Comparison of ENCODE assay signal across 12 cellular contexts in the genomic region with DNA sequence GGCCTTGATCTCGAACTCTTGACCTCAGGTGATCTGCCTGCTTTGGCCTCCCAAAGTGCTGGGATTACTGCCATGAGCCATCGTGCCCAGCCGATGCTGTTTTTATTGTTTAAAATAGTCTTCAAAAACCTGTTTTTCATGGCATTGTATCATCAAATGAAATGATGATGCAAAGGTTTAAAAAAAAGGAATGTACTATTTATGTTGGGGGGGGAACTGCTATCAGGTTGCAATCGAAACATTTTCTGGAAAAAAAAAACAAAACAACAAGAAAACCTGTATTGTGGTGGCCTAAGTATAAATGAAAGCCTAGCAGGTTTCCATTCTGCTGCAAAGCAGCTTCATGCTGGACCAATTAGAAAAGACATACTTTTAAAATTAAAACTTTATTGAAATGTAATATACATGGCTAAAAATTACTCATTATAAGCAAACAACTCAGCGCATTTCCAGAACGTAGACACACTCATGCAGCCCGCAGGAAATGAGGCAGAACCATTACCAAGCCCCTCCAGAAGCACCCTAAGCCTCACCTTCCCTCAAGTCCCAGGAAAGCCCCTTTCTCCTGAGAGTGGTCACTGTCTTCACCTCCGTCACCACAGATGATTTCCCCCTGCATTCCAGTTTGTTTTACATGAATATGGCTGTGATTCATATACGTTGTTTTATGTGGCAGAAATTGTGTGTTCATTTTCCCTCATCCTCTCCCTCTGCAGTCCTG. TPM values are rescaled to one million over a fixed set of nuclear protein-coding genes. Genes with fewer than 3 reads are reported as not detected.
DNase-seq lines count a peak whose midpoint lies in the region; ATAC-seq, FAIRE-seq and TF ChIP-seq lines count a peak whose summit lies in the region.
"Had no signal": no experiment of that assay in that cellular context is flagged by ENCODE, and none has a peak within 500 bp of the region (broad histone marks: within the 10 kb centered on the region; RNA-seq: fewer than 3 reads in every experiment).

No MANE protein-coding gene starts in this region.

- in situ Hi-C loops in IMR-90 (cut with MboI; ENCODE audit: low sequenced_read_pairs), result loop anchor here (25.0 kb wide), 1 partner anchor 185 kb away; no protein-coding TSS in a partner anchor

- H3K4me2 ChIP-seq in IMR-90 (ENCODE audit: low read depth, low read length), result no peak overlapping the region
- H3K4me2 ChIP-seq in H1 (ENCODE audit: insufficient read depth in 1 of 2, low read depth in 2 of 2, low read length in 2 of 2), result no peak overlapping the region
- peak overlapping the region; percentile 71 for H3K4me2 ChIP-seq in osteoblast (ENCODE audit: insufficient read depth, low read length)

- peak overlapping the region; percentile 31; the same call in 1 of the 2 replicates for H3K14ac ChIP-seq in IMR-90 (replicated peaks; ENCODE audit: low read depth, low read length)
- H3K14ac ChIP-seq in H1 (ENCODE audit: insufficient read length), result no peak overlapping the region

- DNase-seq in GM10266 (ENCODE audit: extremely low spot score) (peak; percentile 29), IMR-90 (peak; percentile 66), H1 (ENCODE audit: low read depth in 1 of 2, low spot score in 2 of 2) (no peak), osteoblast (ENCODE audit: insufficient read length, low spot score, missing footprints) (peak; percentile 83), adrenal gland (no peak), NCI-H2029 (lab: John Stamatoyannopoulos, UW) (no peak), LoVo (ENCODE audit: low spot score) (no peak)
- DNase-seq: HCEC 1CT, NCI-H1105 treated with DMSO at 0.1 percent for 48 hours, psoas muscle had no signal

- TF ChIP-seq CTCF in GM10266 (IDR thresholded peaks at IDR 0.05; ENCODE audit: control insufficient read depth, insufficient read depth, low read depth, missing control alignments) (no peak), IMR-90 (conservative IDR thresholded peaks at IDR 0.05; ENCODE audit: low read depth, low read length) (no peak), H1 (IDR thresholded peaks at IDR 0.05; ENCODE audit: control extremely low read depth in 1 of 3, insufficient read depth in 1 of 3, low read depth in 1 of 3, low read length in 3 of 3) (no peak), osteoblast (IDR thresholded peaks at IDR 0.05; ENCODE audit: extremely low read depth, low read depth, low read length) (no peak), adrenal gland (IDR thresholded peaks at IDR 0.05) (no peak)

- H2BK12ac ChIP-seq in H1 (ENCODE audit: low read depth, low read length), result no peak overlapping the region

- CTCF ChIA-PET in IMR-90 (lab: Yijun Ruan, JAX) (no interaction called here), H1 (lab: Charles Lee; ENCODE audit: partially characterized antibody) (interaction anchor here (1.2 kb wide), 1 partner anchor 187 kb away, joined by 3 read pairs; no protein-coding TSS in a partner anchor)

- dilution Hi-C loops in IMR-90 (cut with HindIII; ENCODE audit: low sequenced_read_pairs, unreplicated experiment), result no loop called here

- TF ChIP-seq RAD21 in IMR-90 (IDR thresholded peaks at IDR 0.05; ENCODE audit: low read length) (no peak), H1 (IDR thresholded peaks at IDR 0.05 in 1 of 2, conservative IDR thresholded peaks at IDR 0.05 in 1 of 2; ENCODE audit: low read depth in 2 of 2, low read length in 2 of 2) (no peak)

- H3K4me1 ChIP-seq in IMR-90 (ENCODE audit: control insufficient read depth, insufficient read depth, low read length), result peaks cover 4% of the 10 kb centered on the region; the same call in 1 of the 2 replicates
- peaks cover 0 to 3% (median 0%) of the 10 kb centered on the region in 4 experiments; a peak in 1 of 7 replicates for H3K4me1 ChIP-seq in H1 (replicated peaks in 1 of 4; ENCODE audit: control insufficient read depth in 3 of 4, insufficient read depth in 4 of 4, low read length in 3 of 4)
- peaks cover 14% of the 10 kb centered on the region for H3K4me1 ChIP-seq in osteoblast (ENCODE audit: insufficient read depth, low read length)
- H3K4me1 ChIP-seq in adrenal gland (replicated peaks in 1 of 2), result peaks cover 11 to 42% of the 10 kb centered on the region in 2 donors

- H2AFZ ChIP-seq in IMR-90 (replicated peaks; ENCODE audit: low read length, poor library complexity) (no peak overlapping the region), H1 (ENCODE audit: low read length) (no peak overlapping the region), osteoblast (ENCODE audit: low read length) (no peak overlapping the region)

- H3K4me3 ChIP-seq in IMR-90 (ENCODE audit: insufficient read depth, low read depth, low read length) (no peak overlapping the region), H1 (ENCODE audit: extremely low read depth in 1 of 4, insufficient read depth in 2 of 4, low read depth in 3 of 4, low read length in 4 of 4) (no peak overlapping the region), osteoblast (ENCODE audit: insufficient read depth, low read length) (no peak overlapping the region), adrenal gland (no peak overlapping the region)
- H3K4me3 ChIP-seq: psoas muscle had no signal

- H2BK5ac ChIP-seq in IMR-90 (ENCODE audit: low read depth, low read length, poor library complexity, severe bottlenecking), result peak overlapping the region; percentile 10
- H2BK5ac ChIP-seq in H1 (ENCODE audit: low read depth, low read length), result peak overlapping the region; percentile 73; the same call in 1 of the 2 replicates

- H4K5ac ChIP-seq in IMR-90 (ENCODE audit: low read depth, low read length), result no peak overlapping the region
- H4K5ac ChIP-seq in H1 (ENCODE audit: insufficient read length, low read depth, low read length), result no peak overlapping the region

- H4K20me1 ChIP-seq in IMR-90 (ENCODE audit: insufficient read depth, low read length), result peaks cover 57% of the 10 kb centered on the region
- peaks cover 0 to 2% of the 10 kb centered on the region in 2 experiments for H4K20me1 ChIP-seq in H1 (replicated peaks in 1 of 2; ENCODE audit: control insufficient read depth in 1 of 2, insufficient read depth in 2 of 2, low read length in 2 of 2)
- H4K20me1 ChIP-seq in osteoblast (ENCODE audit: insufficient read depth, low read length), result peaks cover 37% of the 10 kb centered on the region

- H3K79me1 ChIP-seq in IMR-90 (ENCODE audit: low read depth in 1 of 2, low read length in 2 of 2) (peaks cover 40 to 78% of the 10 kb centered on the region in 2 experiments), H1 (ENCODE audit: low read depth, low read length) (peaks cover 3% of the 10 kb centered on the region)

- no CpG with 5 or more reads among the region's 9 CpGs for WGBS in IMR-90 (ENCODE audit: extremely low coverage in 2 of 2, insufficient read length in 1 of 2), 2 experiments
- 94% methylated on average over 9 of the region's 9 CpGs; no CpG with 5 or more reads in 1 of the 2 experiments for WGBS in H1 (ENCODE audit: extremely low coverage in 1 of 2, insufficient coverage in 1 of 2, insufficient read length in 1 of 2, insufficient replicate concordance in 2 of 2, low coverage in 1 of 2, low lambda C conversion rate in 2 of 2, missing lambda C conversion rate in 1 of 2), 2 experiments
- WGBS in adrenal gland, 4 donors, result 71 to 75% (median 74%) methylated on average over 8 to 9 of the region's 9 CpGs

- no peak overlapping the region for H3K56ac ChIP-seq in IMR-90 (ENCODE audit: extremely low read depth, insufficient read depth, low read length)
- H3K56ac ChIP-seq in H1 (replicated peaks; ENCODE audit: insufficient read length, low read depth, low read length), result no peak overlapping the region

- POLR2A ChIA-PET in IMR-90 (lab: Charles Lee; ENCODE audit: unreplicated experiment) (no interaction called here), H1 (lab: Charles Lee; ENCODE audit: partially characterized antibody) (no interaction called here)

- intact Hi-C loops in IMR-90 (cut with micrococcal nuclease) (no loop called here), adrenal gland (cut with DNase I) (no loop called here)

- no peak for FAIRE-seq in H1 (lab: Jason Lieb, UNC)
- FAIRE-seq: islet of Langerhans had no signal

- H3K23me2 ChIP-seq in H1 (ENCODE audit: low read depth, low read length), result no peaks in the 10 kb centered on the region

- ATAC-seq in IMR-90 (ENCODE audit: low read depth) (no peak), GM18505 (IDR thresholded peaks at IDR 0.05; ENCODE audit: unreplicated experiment) (no peak)
- ATAC-seq: psoas muscle had no signal

- H3K36me3 ChIP-seq in IMR-90 (ENCODE audit: control insufficient read depth, insufficient read depth, low read length) (peaks cover 14% of the 10 kb centered on the region), H1 (ENCODE audit: control insufficient read depth in 2 of 4, insufficient read depth in 4 of 4, low read length in 3 of 4) (peaks cover 0 to 14% (median 10%) of the 10 kb centered on the region in 4 experiments; a peak in 4 of 8 replicates), osteoblast (ENCODE audit: insufficient read depth, low read length) (peaks cover 16% of the 10 kb centered on the region), adrenal gland (replicated peaks in 1 of 2) (peaks cover 0 to 19% of the 10 kb centered on the region in 2 donors)

- H3K9me3 ChIP-seq in IMR-90 (ENCODE audit: control insufficient read depth, insufficient read depth, low read length) (no peaks in the 10 kb centered on the region), H1 (ENCODE audit: insufficient read depth in 2 of 2, low read depth in 1 of 2, low read length in 1 of 2) (no peaks in the 10 kb centered on the region), osteoblast (ENCODE audit: low read depth, low read length) (no peaks in the 10 kb centered on the region), adrenal gland (replicated peaks in 1 of 3) (no peaks in the 10 kb centered on the region)
- H3K9me3 ChIP-seq: psoas muscle had no signal

- H2AK5ac ChIP-seq in IMR-90 (ENCODE audit: low read depth, low read length), result peak overlapping the region; percentile 63; the same call in 1 of the 2 replicates
- H2AK5ac ChIP-seq in H1 (ENCODE audit: low read depth, low read length), result no peak overlapping the region

- no peak overlapping the region for H2AK9ac ChIP-seq in IMR-90 (replicated peaks; ENCODE audit: low read depth, low read length, poor library complexity)

- H2BK120ac ChIP-seq in IMR-90 (ENCODE audit: low read depth, low read length), result no peak overlapping the region
- no peak overlapping the region for H2BK120ac ChIP-seq in H1 (replicated peaks; ENCODE audit: low read depth, low read length)

- no TSS peak for BruUV-seq in IMR-90 (replicated peaks; lab: Mats Ljungman, UMichigan)

- H2BK15ac ChIP-seq in IMR-90 (ENCODE audit: low read depth, low read length), result no peak overlapping the region
- no peak overlapping the region for H2BK15ac ChIP-seq in H1 (ENCODE audit: low read length)

- H4K8ac ChIP-seq in IMR-90 (ENCODE audit: low read depth in 2 of 2, low read length in 2 of 2) (peak overlapping the region in 1 of 2 experiments; percentile 38; a peak in 1 of 4 replicates), H1 (ENCODE audit: extremely low read depth, insufficient read depth, low read length) (no peak overlapping the region)

- H3K79me2 ChIP-seq in H1 (ENCODE audit: control insufficient read depth in 1 of 2, insufficient read depth in 2 of 2, low read length in 2 of 2) (peaks cover 0 to 30% of the 10 kb centered on the region in 2 experiments; a peak in 3 of 4 replicates), osteoblast (ENCODE audit: insufficient read depth, low read length) (peaks cover 77% of the 10 kb centered on the region)

- H2BK20ac ChIP-seq in IMR-90 (ENCODE audit: low read depth, low read length) (no peak overlapping the region), H1 (ENCODE audit: low read length) (no peak overlapping the region)

- H3K23ac ChIP-seq in IMR-90 (ENCODE audit: low read depth, low read length) (no peak overlapping the region), H1 (ENCODE audit: insufficient read length) (no peak overlapping the region)

- H3K27me3 ChIP-seq in IMR-90 (ENCODE audit: control insufficient read depth, insufficient read depth, low read length) (no peaks in the 10 kb centered on the region), H1 (replicated peaks in 1 of 4; ENCODE audit: control insufficient read depth in 3 of 4, extremely low read depth in 1 of 4, insufficient read depth in 3 of 4, low read length in 3 of 4) (no peaks in the 10 kb centered on the region), osteoblast (ENCODE audit: insufficient read depth, low read length) (no peaks in the 10 kb centered on the region), adrenal gland (no peaks in the 10 kb centered on the region)

- no peak overlapping the region; the same call in 1 of the 2 replicates for H3K9ac ChIP-seq in IMR-90 (ENCODE audit: low read depth, low read length)
- no peak overlapping the region for H3K9ac ChIP-seq in H1 (replicated peaks in 1 of 4; ENCODE audit: extremely low read depth in 1 of 4, low read depth in 3 of 4, low read length in 3 of 4)

- no peak for TF ChIP-seq EP300 in H1 (IDR thresholded peaks at IDR 0.05; ENCODE audit: borderline replicate concordance in 1 of 2, low read depth in 2 of 2, low read length in 2 of 2)

- no peak overlapping the region for H3K4ac ChIP-seq in IMR-90 (ENCODE audit: low read depth, low read length)
- H3K4ac ChIP-seq in H1 (replicated peaks; ENCODE audit: insufficient read length, low read depth, low read length), result no peak overlapping the region

- no peak for TF ChIP-seq POLR2A in IMR-90 (IDR thresholded peaks at IDR 0.05; ENCODE audit: low read depth, low read length)
- no peak for TF ChIP-seq POLR2A in H1 (IDR thresholded peaks at IDR 0.05; ENCODE audit: control extremely low read depth in 1 of 2, low read depth in 2 of 2, low read length in 2 of 2)
- no peak for TF ChIP-seq POLR2A in GM18505 (IDR thresholded peaks at IDR 0.05; ENCODE audit: borderline replicate concordance, extremely low read depth, insufficient read depth, insufficient read length)
- no peak for TF ChIP-seq POLR2A in adrenal gland (IDR thresholded peaks at IDR 0.05)

- H3K18ac ChIP-seq in IMR-90 (ENCODE audit: low read depth, low read length), result no peak overlapping the region
- H3K18ac ChIP-seq in H1 (ENCODE audit: extremely low read depth, low read length), result no peak overlapping the region

- H4K91ac ChIP-seq in IMR-90 (ENCODE audit: insufficient read depth, low read depth, low read length), result no peak overlapping the region
- H4K91ac ChIP-seq in H1 (replicated peaks; ENCODE audit: insufficient read length, low read length), result no peak overlapping the region

- H3K9me1 ChIP-seq in IMR-90 (ENCODE audit: insufficient read depth, low read length), result peaks cover 9% of the 10 kb centered on the region

- H3K27ac ChIP-seq in IMR-90 (ENCODE audit: insufficient read depth, low read length) (no peak overlapping the region), H1 (ENCODE audit: low read depth, low read length) (no peak overlapping the region), osteoblast (ENCODE audit: low read depth, low read length) (peak overlapping the region; percentile 67), adrenal gland (peak overlapping the region in 2 of 5 donors; percentile 55 to 74)
- H3K27ac ChIP-seq: psoas muscle had no signal

RNA-seq across cellular contexts. Expression of a gene that starts 19.0 kb away (rescaled TPM):
- total RNA-seq in IMR-90 (2012; rRNA removed) (16.7 and 17.8 TPM in 2 replicates), osteoblast (25.3 and 30.1 TPM in 2 replicates), adrenal gland (10 to 100 TPM; 22.5 to 45.9 (median 34.2) TPM)
- polyA plus RNA-seq in IMR-90 (2012; rRNA removed) (20.2 and 21.6 TPM in 2 replicates), H1 (2011; rRNA removed) (13.5 and 19.3 TPM in 2 replicates), adrenal gland (10 to 100 TPM in 2 of 3 donors, 1 to 10 TPM in 1; 8.9 to 34.0 (median 11.9) TPM)
- polyA plus RNA-seq in IMR-90 (2012; cell fraction: cytosol; rRNA removed), result 7.6 and 9.1 TPM in 2 replicates
- 16.5 and 42.3 TPM in 2 replicates for polyA plus RNA-seq in IMR-90 (2012; cell fraction: nucleus; rRNA removed; ENCODE audit: low replicate concordance)
- 28.4 and 30.7 TPM in 2 replicates for total RNA-seq in H1 (2021; fragmentation: NEBNext Ultra II Directional; extraction: Animal tissue kit (Norgen Biotek cat#: 25700))
- 15.8 TPM for polyA plus RNA-seq in H1 (2011; cell fraction: cytosol; rRNA removed)
- polyA plus RNA-seq in H1 (2011; cell fraction: nucleus; rRNA removed), result 13.9 TPM
- polyA plus RNA-seq in H1 (2012, experiment 1 of 2), result 22.0 to 26.4 TPM (median 24.7 TPM) in 4 replicates
- 4.8 TPM for polyA plus RNA-seq in H1 (2012, experiment 2 of 2)
- polyA plus RNA-seq in H1 (2013, experiment 1 of 2), result 28.6 TPM
- 31.1 TPM for polyA plus RNA-seq in H1 (2013, experiment 2 of 2)
- polyA minus RNA-seq in H1 (2011; rRNA and poly(A)+ RNA removed), result 24.0 and 29.9 TPM in 2 replicates
- 13.4 TPM for polyA minus RNA-seq in H1 (2011; cell fraction: cytosol; rRNA and poly(A)+ RNA removed)
- polyA minus RNA-seq in H1 (2011; cell fraction: nucleus; rRNA and poly(A)+ RNA removed), result 15.8 TPM

RNA-seq across cellular contexts. Expression of a gene that starts 29.7 kb away (rescaled TPM):
- total RNA-seq in IMR-90 (2012; rRNA removed) (15.4 and 21.4 TPM in 2 replicates), osteoblast (31.8 and 35.9 TPM in 2 replicates), adrenal gland (10 to 100 TPM; 22.6 to 40.4 (median 27.3) TPM)
- polyA plus RNA-seq in IMR-90 (2012; rRNA removed) (8.2 and 10.3 TPM in 2 replicates), H1 (2011; rRNA removed) (6.7 and 7.2 TPM in 2 replicates), adrenal gland (10 to 100 TPM; 15.3 to 26.2 (median 19.9) TPM)
- 4.1 and 4.6 TPM in 2 replicates for polyA plus RNA-seq in IMR-90 (2012; cell fraction: cytosol; rRNA removed)
- 4.7 and 11.1 TPM in 2 replicates for polyA plus RNA-seq in IMR-90 (2012; cell fraction: nucleus; rRNA removed; ENCODE audit: low replicate concordance)
- total RNA-seq in H1 (2021; fragmentation: NEBNext Ultra II Directional; extraction: Animal tissue kit (Norgen Biotek cat#: 25700)), result 39.7 and 40.9 TPM in 2 replicates
- 8.4 TPM for polyA plus RNA-seq in H1 (2011; cell fraction: cytosol; rRNA removed)
- polyA plus RNA-seq in H1 (2011; cell fraction: nucleus; rRNA removed), result 7.7 TPM
- polyA plus RNA-seq in H1 (2012, experiment 1 of 2), result 17.2 to 21.2 TPM (median 19.9 TPM) in 4 replicates
- 4.3 TPM for polyA plus RNA-seq in H1 (2012, experiment 2 of 2)
- 25.0 TPM for polyA plus RNA-seq in H1 (2013, experiment 1 of 2)
- 23.0 TPM for polyA plus RNA-seq in H1 (2013, experiment 2 of 2)
- polyA minus RNA-seq in H1 (2011; rRNA and poly(A)+ RNA removed), result 10.5 and 29.5 TPM in 2 replicates
- 19.4 TPM for polyA minus RNA-seq in H1 (2011; cell fraction: cytosol; rRNA and poly(A)+ RNA removed)
- polyA minus RNA-seq in H1 (2011; cell fraction: nucleus; rRNA and poly(A)+ RNA removed), result 16.4 TPM

Comparison
In these comparisons a context has a peak if more than half of its experiments do, and no peak if none do; other contexts are left out.
1. DNase-seq: peak in GM10266 (single experiment), IMR-90 (single experiment) and osteoblast (single experiment); none in H1 (0 of 2), adrenal gland (0 of 7), NCI-H2029 (single experiment) and LoVo (single experiment).